16 cellular contexts compared by ENCODE assay signal in the genomic region with DNA sequence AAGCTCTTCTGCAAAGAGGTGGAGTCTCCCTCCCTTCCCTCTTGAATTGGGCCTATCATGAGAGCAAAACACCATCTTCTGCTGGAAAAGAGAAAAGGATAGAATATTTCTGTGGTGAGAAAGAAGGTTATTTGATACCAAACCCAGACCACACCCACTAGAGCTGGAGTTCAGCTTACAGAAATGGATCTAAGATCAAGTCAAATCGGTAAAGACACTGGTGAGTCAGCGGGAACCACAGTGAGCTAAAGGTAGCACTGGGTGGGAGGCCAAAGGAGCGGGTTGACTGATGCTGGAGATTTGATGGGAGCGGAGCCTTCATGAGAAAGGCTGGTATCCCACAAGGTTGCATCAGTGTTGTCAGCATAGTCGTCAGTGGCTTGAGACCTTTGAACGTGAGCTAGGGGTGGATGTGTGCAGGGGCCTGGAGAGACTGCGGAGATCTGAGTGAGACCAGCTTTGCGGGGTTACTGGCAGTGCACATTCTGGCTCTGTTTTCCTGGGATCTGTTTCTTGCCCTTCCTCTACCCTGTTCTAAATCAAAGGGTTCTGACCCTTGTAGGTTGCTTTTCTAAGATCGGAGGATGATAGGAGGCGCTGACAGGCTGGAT.
DNase-seq lines count a peak whose midpoint lies in the region; ATAC-seq and TF ChIP-seq lines count a peak whose summit lies in the region.
"Had no signal": no experiment of that assay in that cellular context is flagged by ENCODE, and none has a peak within 500 bp of the region (broad histone marks: within the 10 kb centered on the region; RNA-seq: fewer than 3 reads in every experiment).

No MANE protein-coding gene starts in this region.

- DNase-seq in left cardiac atrium, result no peak
- no peak for DNase-seq in heart left ventricle
- peak; percentile 57 for DNase-seq in fibroblast of the conjunctiva (ENCODE audit: low read depth)
- peak in 1 of 2 donors; percentile 66 for DNase-seq in stimulated activated effector memory CD8-positive, alpha-beta T cell treated with anti-CD3 and anti-CD28 coated beads, Interleukin-12 subunit alpha, Interleukin-12 subunit beta, amount 100 ng/mL, for 72 hours (ENCODE audit: low spot score in 2 of 2)
- no peak for DNase-seq in sigmoid colon
- DNase-seq in sciatic nerve (ENCODE audit: low spot score), result no peak
- DNase-seq in ascending aorta (ENCODE audit: low spot score in 2 of 2), result no peak
- DNase-seq: activated effector memory CD4-positive, alpha-beta T cell treated with anti-CD3 and anti-CD28 coated beads, Interleukin-2, amount 50 U/mL, for 16 hours; cerebellar nuclear complex; DMS79; esophagus squamous epithelium; NCI-H1436 treated with DMSO at 0.1 percent for 48 hours; SIG-M5; WERI-Rb-1 had no signal

- H3K27me3 ChIP-seq in heart left ventricle (no peaks in the 10 kb centered on the region), sigmoid colon (no peaks in the 10 kb centered on the region), ascending aorta (no peaks in the 10 kb centered on the region)
- H3K27me3 ChIP-seq: esophagus squamous epithelium had no signal

- no peak overlapping the region for H3K27ac Mint-ChIP-seq in stimulated activated effector memory CD8-positive, alpha-beta T cell treated with anti-CD3 and anti-CD28 coated beads, Interleukin-12 subunit alpha, Interleukin-12 subunit beta, amount 100 ng/mL, for 72 hours

- peaks cover 9% of the 10 kb centered on the region for H3K4me1 Mint-ChIP-seq in stimulated activated effector memory CD8-positive, alpha-beta T cell treated with anti-CD3 and anti-CD28 coated beads, Interleukin-12 subunit alpha, Interleukin-12 subunit beta, amount 100 ng/mL, for 72 hours

- no peaks in the 10 kb centered on the region for H3K36me3 Mint-ChIP-seq in stimulated activated effector memory CD8-positive, alpha-beta T cell treated with anti-CD3 and anti-CD28 coated beads, Interleukin-12 subunit alpha, Interleukin-12 subunit beta, amount 100 ng/mL, for 72 hours

- intact Hi-C loops in left cardiac atrium (cut with DNase I), result no loop called here
- intact Hi-C loops in heart left ventricle (cut with DNase I), result loop anchor here in 1 of 10 donors (10.0 kb wide), 1 partner anchor 58 kb away; no protein-coding TSS in a partner anchor
- intact Hi-C loops in sigmoid colon (cut with DNase I), result no loop called here
- intact Hi-C loops in sciatic nerve (cut with DNase I), result no loop called here
- intact Hi-C loops in ascending aorta (cut with DNase I), result no loop called here

- H3K4me3 ChIP-seq in heart left ventricle (no peak overlapping the region), sigmoid colon (no peak overlapping the region), ascending aorta (no peak overlapping the region)
- H3K4me3 ChIP-seq: esophagus squamous epithelium, skin epidermis had no signal

- H3K4me3 Mint-ChIP-seq in stimulated activated effector memory CD8-positive, alpha-beta T cell treated with anti-CD3 and anti-CD28 coated beads, Interleukin-12 subunit alpha, Interleukin-12 subunit beta, amount 100 ng/mL, for 72 hours, result no peak overlapping the region

- no peaks in the 10 kb centered on the region for H3K36me3 ChIP-seq in heart left ventricle
- no peaks in the 10 kb centered on the region for H3K36me3 ChIP-seq in sigmoid colon
- no peaks in the 10 kb centered on the region for H3K36me3 ChIP-seq in ascending aorta
- H3K36me3 ChIP-seq: esophagus squamous epithelium, WERI-Rb-1 had no signal

- TF ChIP-seq EP300 in sigmoid colon (IDR thresholded peaks at IDR 0.05), result no peak

- no peaks in the 10 kb centered on the region for H3K9me3 Mint-ChIP-seq in stimulated activated effector memory CD8-positive, alpha-beta T cell treated with anti-CD3 and anti-CD28 coated beads, Interleukin-12 subunit alpha, Interleukin-12 subunit beta, amount 100 ng/mL, for 72 hours

- TF ChIP-seq POLR2A in heart left ventricle (IDR thresholded peaks at IDR 0.05) (no peak), sigmoid colon (IDR thresholded peaks at IDR 0.05) (no peak)

- ATAC-seq in left cardiac atrium, result peak; percentile 8 to 59
- no peak for ATAC-seq in heart left ventricle
- ATAC-seq in SK-N-SH treated with all-trans-retinoic acid at 6 μM for 48 hours, result peak; percentile 95
- ATAC-seq in stimulated activated effector memory CD8-positive, alpha-beta T cell treated with anti-CD3 and anti-CD28 coated beads, Interleukin-12 subunit alpha, Interleukin-12 subunit beta, amount 100 ng/mL, for 72 hours, result peak; percentile 90
- no peak for ATAC-seq in sciatic nerve

- H3K27ac ChIP-seq in heart left ventricle (no peak overlapping the region), sigmoid colon (no peak overlapping the region), ascending aorta (no peak overlapping the region)
- H3K27ac ChIP-seq: esophagus squamous epithelium, skin epidermis, WERI-Rb-1 had no signal

- H3K9me3 ChIP-seq in heart left ventricle, result no peaks in the 10 kb centered on the region
- H3K9me3 ChIP-seq in sigmoid colon, result no peaks in the 10 kb centered on the region
- no peaks in the 10 kb centered on the region for H3K9me3 ChIP-seq in ascending aorta
- H3K9me3 ChIP-seq: esophagus squamous epithelium had no signal

- H3K4me1 ChIP-seq in heart left ventricle (peaks cover 0 to 6% (median 0%) of the 10 kb centered on the region in 12 donors), sigmoid colon (no peaks in the 10 kb centered on the region), ascending aorta (no peaks in the 10 kb centered on the region)
- H3K4me1 ChIP-seq: esophagus squamous epithelium had no signal

- WGBS in heart left ventricle, 4 donors, result 88 to 96% (median 93%) methylated on average over 10 of the region's 10 CpGs
- WGBS in sigmoid colon, 2 donors, result 90 to 97% methylated on average over 10 of the region's 10 CpGs

- no peak for TF ChIP-seq CTCF in heart left ventricle (IDR thresholded peaks at IDR 0.05)
- TF ChIP-seq CTCF in sigmoid colon (IDR thresholded peaks at IDR 0.05), result no peak
- no peak for TF ChIP-seq CTCF in ascending aorta (IDR thresholded peaks at IDR 0.05)

TF ChIP-seq in SK-N-SH treated with all-trans-retinoic acid at 6 μM for 48 hours, 23 proteins besides CTCF, POLR2A, EP300 and RAD21:
- TF ChIP-seq BACH2 (CRISPR knock-in tag; IDR thresholded peaks at IDR 0.05; ENCODE audit: borderline replicate concordance) (no peak), ISL1 (CRISPR knock-in tag; IDR thresholded peaks at IDR 0.05) (no peak), CSDC2 (CRISPR knock-in tag; IDR thresholded peaks at IDR 0.05) (no peak), ZNF70 (CRISPR knock-in tag; IDR thresholded peaks at IDR 0.05) (no peak)

Comparison
In these comparisons a context has a peak if more than half of its experiments do, and no peak if none do; other contexts are left out.
1. ATAC-seq: peak in left cardiac atrium (2 of 2), SK-N-SH treated with all-trans-retinoic acid at 6 μM for 48 hours (single experiment) and stimulated activated effector memory CD8-positive, alpha-beta T cell treated with anti-CD3 and anti-CD28 coated beads, Interleukin-12 subunit alpha, Interleukin-12 subunit beta, amount 100 ng/mL, for 72 hours (single experiment); none in heart left ventricle (0 of 4) and sciatic nerve (single experiment).